9 cellular contexts compared by ENCODE assay signal in genomic region chr1:185281245-185281644, GRCh38. TPM values are rescaled to one million over a fixed set of nuclear protein-coding genes. Genes with fewer than 3 reads are reported as not detected.
DNase-seq lines count a peak whose midpoint lies in the region; ATAC-seq and TF ChIP-seq lines count a peak whose summit lies in the region.
"Had no signal": no experiment of that assay in that cellular context is flagged by ENCODE, and none has a peak within 500 bp of the region (broad histone marks: within the 10 kb centered on the region; RNA-seq: fewer than 3 reads in every experiment).

No MANE protein-coding gene starts in this region.

- ATAC-seq in GM18499 (IDR thresholded peaks at IDR 0.05; ENCODE audit: insufficient read depth, unreplicated experiment): peak; percentile 74
- ATAC-seq in GM21381 (IDR thresholded peaks at IDR 0.05; ENCODE audit: unreplicated experiment): peak; percentile 88
- peak; percentile 95 for ATAC-seq in HG03342 (IDR thresholded peaks at IDR 0.05; ENCODE audit: unreplicated experiment)
- peak; percentile 77 for ATAC-seq in activated naive CD4-positive, alpha-beta T cell treated with anti-CD3 and anti-CD28 coated beads, Interleukin-2, amount 50 U/mL, for 72 hours
- ATAC-seq: psoas muscle had no signal

- no peak overlapping the region for H3K4me3 ChIP-seq in dorsolateral prefrontal cortex
- H3K4me3 ChIP-seq in WERI-Rb-1 (ENCODE audit: low read depth, low read length): no peak overlapping the region
- H3K4me3 ChIP-seq: psoas muscle had no signal

- TF ChIP-seq CTCF in dorsolateral prefrontal cortex (IDR thresholded peaks at IDR 0.05 in 54 of 56, conservative IDR thresholded peaks at IDR 0.05 in 2 of 56; ENCODE audit: low read depth in 1 of 56, partially characterized antibody in 56 of 56) (no peak), WERI-Rb-1 (IDR thresholded peaks at IDR 0.05; ENCODE audit: low read depth, low read length) (no peak)

- H3K9me3 ChIP-seq in WERI-Rb-1 (ENCODE audit: severe bottlenecking): no peaks in the 10 kb centered on the region
- H3K9me3 ChIP-seq: psoas muscle had no signal

- peaks cover 9 to 27% of the 10 kb centered on the region in 2 donors for H3K36me3 Mint-ChIP-seq in activated naive CD4-positive, alpha-beta T cell treated with anti-CD3 and anti-CD28 coated beads, Interleukin-2, amount 50 U/mL, for 72 hours

- peak overlapping the region; percentile 79 to 90 for H3K27ac Mint-ChIP-seq in activated naive CD4-positive, alpha-beta T cell treated with anti-CD3 and anti-CD28 coated beads, Interleukin-2, amount 50 U/mL, for 72 hours

- peaks cover 3 to 9% of the 10 kb centered on the region in 2 donors for H3K9me3 Mint-ChIP-seq in activated naive CD4-positive, alpha-beta T cell treated with anti-CD3 and anti-CD28 coated beads, Interleukin-2, amount 50 U/mL, for 72 hours

- intact Hi-C loops in dorsolateral prefrontal cortex (cut with DNase I): no loop called here

- H3K36me3 ChIP-seq in WERI-Rb-1: no peaks in the 10 kb centered on the region

- no peak for DNase-seq in activated naive CD4-positive, alpha-beta T cell treated with anti-CD3 and anti-CD28 coated beads, Interleukin-2, amount 50 U/mL, for 72 hours (ENCODE audit: low spot score in 2 of 2)
- DNase-seq in NCI-H2227 (lab: John Stamatoyannopoulos, UW; ENCODE audit: unreplicated experiment) (no peak), dorsolateral prefrontal cortex (no peak), WERI-Rb-1 (no peak), hepatic stellate cell (ENCODE audit: low spot score) (no peak)
- DNase-seq: psoas muscle had no signal

- H3K27me3 ChIP-seq in dorsolateral prefrontal cortex: no peaks in the 10 kb centered on the region
- no peaks in the 10 kb centered on the region for H3K27me3 ChIP-seq in WERI-Rb-1 (ENCODE audit: insufficient read depth, low read depth, severe bottlenecking)

- H3K27ac ChIP-seq in dorsolateral prefrontal cortex: no peak overlapping the region
- H3K27ac ChIP-seq in WERI-Rb-1: no peak overlapping the region
- H3K27ac ChIP-seq: psoas muscle had no signal

RNA-seq across cellular contexts. Expression of gene IVNS1ABP, which starts 35.8 kb away (rescaled TPM):
- 100 to 1,000 TPM in 1 of 2 donors, 10 to 100 TPM in 1; 92.2 to 201 TPM for total RNA-seq in activated naive CD4-positive, alpha-beta T cell treated with anti-CD3 and anti-CD28 coated beads, Interleukin-2, amount 50 U/mL, for 72 hours
- total RNA-seq in dorsolateral prefrontal cortex: 100 to 1,000 TPM in 3 of 120 experiments, 10 to 100 TPM in 117; 36.8 to 146 (median 59.7) TPM
